13 cellular contexts compared by ENCODE assay signal in the genomic region with DNA sequence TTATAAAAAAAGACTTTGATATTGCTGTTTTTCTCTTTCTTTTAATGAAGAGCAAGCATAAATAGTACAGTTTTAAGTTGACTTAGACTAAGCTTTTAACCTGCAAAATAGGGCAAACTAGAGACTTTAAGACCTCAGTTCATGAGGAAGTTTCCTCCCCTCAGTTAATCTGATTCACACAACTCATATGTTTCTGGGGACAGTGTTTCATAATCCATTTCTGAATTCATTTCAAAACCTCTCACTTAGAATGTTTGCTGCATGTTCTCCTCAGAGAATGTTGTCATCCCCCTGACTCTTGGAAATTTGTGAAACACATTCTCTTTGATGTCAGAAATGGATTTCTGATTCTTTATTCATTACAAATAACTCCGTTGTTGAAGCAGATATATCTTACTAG.
DNase-seq lines count a peak whose midpoint lies in the region; ATAC-seq, FAIRE-seq and TF ChIP-seq lines count a peak whose summit lies in the region.
"Had no signal": no experiment of that assay in that cellular context is flagged by ENCODE, and none has a peak within 500 bp of the region (broad histone marks: within the 10 kb centered on the region; RNA-seq: fewer than 3 reads in every experiment).

No MANE protein-coding gene starts in this region.

- ATAC-seq in activated CD8-positive, alpha-beta T cell treated with anti-CD3 and anti-CD28 coated beads, Interleukin-2, amount 10 ng/mL, durations not matched to agents 7 days and 5 days = no peak
- peak; percentile 42 for ATAC-seq in left colon
- ATAC-seq in GM18517 (IDR thresholded peaks at IDR 0.05; ENCODE audit: unreplicated experiment) = no peak

- CTCF ChIA-PET in activated CD8-positive, alpha-beta T cell treated with anti-CD3 and anti-CD28 coated beads, Interleukin-2, amount 10 ng/mL, durations not matched to agents 7 days and 5 days (lab: Charles Lee) = interaction anchor here (0.9 to 1.9 kb wide), 5 partner anchors 10 to 196 kb away, joined by 3 to 5 read pairs (median 3); no protein-coding TSS in a partner anchor

- intact Hi-C loops in left colon (cut with DNase I, micrococcal nuclease) = no loop called here

- DNase-seq in AG10803 (ENCODE audit: low read depth) (peak; percentile 77), GM19239 (ENCODE audit: insufficient read length, low spot score) (no peak), left colon (no peak), pons (ENCODE audit: low spot score) (no peak), germinal center (ENCODE audit: low spot score) (no peak), OCI-M2 (lab: John Stamatoyannopoulos, UW; ENCODE audit: unreplicated experiment) (no peak)
- no peak for DNase-seq in activated CD8-positive, alpha-beta T cell treated with anti-CD3 and anti-CD28 coated beads, Interleukin-2, amount 10 ng/mL, durations not matched to agents 7 days and 5 days
- DNase-seq: activated CD8-positive, alpha-beta memory T cell treated with anti-CD3 and anti-CD28 coated beads, Interleukin-2, amount 50 U/mL, for 4 hours; naive B cell; NCI-H1930; SHP77 had no signal

- POLR2A ChIA-PET in activated CD8-positive, alpha-beta T cell treated with anti-CD3 and anti-CD28 coated beads, Interleukin-2, amount 10 ng/mL, durations not matched to agents 7 days and 5 days (lab: Charles Lee) = interaction anchor here (0.6 to 1.0 kb wide), 2 partner anchors 9 to 203 kb away, joined by 3 read pairs; partner anchors contain the start of gene MAP2K5

- peaks cover 6% of the 10 kb centered on the region for H3K36me3 Mint-ChIP-seq in activated CD8-positive, alpha-beta T cell treated with anti-CD3 and anti-CD28 coated beads, Interleukin-2, amount 10 ng/mL, durations not matched to agents 7 days and 5 days (ENCODE audit: low read depth)

- peak overlapping the region; percentile 45 for H3K27ac Mint-ChIP-seq in activated CD8-positive, alpha-beta T cell treated with anti-CD3 and anti-CD28 coated beads, Interleukin-2, amount 10 ng/mL, durations not matched to agents 7 days and 5 days
- H3K27ac Mint-ChIP-seq: naive B cell had no signal

- peak; percentile 18 for FAIRE-seq in GM19239 (lab: Jason Lieb, UNC)

- no peaks in the 10 kb centered on the region for H3K9me3 Mint-ChIP-seq in activated CD8-positive, alpha-beta T cell treated with anti-CD3 and anti-CD28 coated beads, Interleukin-2, amount 10 ng/mL, durations not matched to agents 7 days and 5 days (ENCODE audit: insufficient read depth)
- H3K9me3 Mint-ChIP-seq: naive B cell had no signal

- H3K4me3 ChIP-seq in AG10803 (ENCODE audit: low read length) = no peak overlapping the region
- H3K4me3 ChIP-seq: vagina had no signal

- no peak for TF ChIP-seq CTCF in AG10803 (conservative IDR thresholded peaks at IDR 0.05; ENCODE audit: low read length)

- H3K4me3 Mint-ChIP-seq in activated CD8-positive, alpha-beta T cell treated with anti-CD3 and anti-CD28 coated beads, Interleukin-2, amount 10 ng/mL, durations not matched to agents 7 days and 5 days = peak overlapping the region; percentile 13
- H3K4me3 Mint-ChIP-seq: naive B cell had no signal

- peaks cover 47% of the 10 kb centered on the region for H3K4me1 Mint-ChIP-seq in activated CD8-positive, alpha-beta T cell treated with anti-CD3 and anti-CD28 coated beads, Interleukin-2, amount 10 ng/mL, durations not matched to agents 7 days and 5 days (ENCODE audit: low read depth)

- H3K27me3 Mint-ChIP-seq in activated CD8-positive, alpha-beta T cell treated with anti-CD3 and anti-CD28 coated beads, Interleukin-2, amount 10 ng/mL, durations not matched to agents 7 days and 5 days (ENCODE audit: low read depth) = no peaks in the 10 kb centered on the region
- H3K27me3 Mint-ChIP-seq: naive B cell had no signal
